8 cellular contexts compared by ENCODE assay signal in genomic region chr16:30775381-30776099, GRCh38. TPM values are rescaled to one million over a fixed set of nuclear protein-coding genes. Genes with fewer than 3 reads are reported as not detected.
DNase-seq lines count a peak whose midpoint lies in the region; ATAC-seq and TF ChIP-seq lines count a peak whose summit lies in the region.

No MANE protein-coding gene starts in this region.

- H3K79me1 ChIP-seq in trophoblast cell (ENCODE audit: low read length) = peaks cover 11% of the 10 kb centered on the region

- DNase-seq in KG1 (lab: John Stamatoyannopoulos, UW) = peak; percentile 49
- DNase-seq in SKM-1 treated with dmso at 0.1 percent for 144 hours (lab: John Stamatoyannopoulos, UW; ENCODE audit: unreplicated experiment) = peak; percentile 68
- peak; percentile 12 to 89 (median 72) for DNase-seq in amygdala (lab: John Stamatoyannopoulos, UW)
- DNase-seq in left cardiac atrium = peak; percentile 86
- DNase-seq in trophoblast cell = peak; percentile 63 to 65

- H4K8ac ChIP-seq in trophoblast cell (ENCODE audit: low read depth, low read length) = peak overlapping the region; percentile 91

- H2AFZ ChIP-seq in trophoblast cell (ENCODE audit: insufficient read depth, low read length, poor library complexity) = peak overlapping the region; percentile 53

- H3K4me2 ChIP-seq in trophoblast cell (ENCODE audit: low read length) = peak overlapping the region; percentile 97

- peak overlapping the region; percentile 94 for H3K9ac ChIP-seq in trophoblast cell (ENCODE audit: low read length)

- H3K27me3 ChIP-seq in trophoblast cell (ENCODE audit: insufficient read depth, low read length) = no peaks in the 10 kb centered on the region

- no CpG with 5 or more reads among the region's 75 CpGs for WGBS in trophoblast cell (ENCODE audit: extremely low coverage, insufficient coverage, insufficient read length)
- under 1% methylated on average over 75 of the region's 75 CpGs for WGBS in urinary bladder

- peak overlapping the region; percentile 93 for H4K91ac ChIP-seq in trophoblast cell (ENCODE audit: low read depth, low read length)

- peak overlapping the region; percentile 68 for H4K12ac ChIP-seq in trophoblast cell (ENCODE audit: low read depth, low read length)

- no peak overlapping the region for H2BK12ac ChIP-seq in trophoblast cell (ENCODE audit: low read length)

- peak overlapping the region; percentile 50 for H2BK120ac ChIP-seq in trophoblast cell (ENCODE audit: insufficient read depth, low read length, poor library complexity)

- peak overlapping the region; percentile 78 for H3K14ac ChIP-seq in trophoblast cell (ENCODE audit: low read length)

- H3K27ac ChIP-seq in C4-2B = peak overlapping the region; percentile 97
- peak overlapping the region; percentile 89 for H3K27ac ChIP-seq in trophoblast cell (ENCODE audit: low read depth, low read length)
- H3K27ac ChIP-seq in urinary bladder (ENCODE audit: low read depth) = peak overlapping the region; percentile 55

- intact Hi-C loops in left cardiac atrium (cut with DNase I) = no loop called here

- peaks cover 2% of the 10 kb centered on the region for H3K9me3 ChIP-seq in trophoblast cell (ENCODE audit: insufficient read depth, low read depth, low read length)

- H3K18ac ChIP-seq in trophoblast cell (ENCODE audit: low read length) = peak overlapping the region; percentile 84

- H3K4me3 ChIP-seq in trophoblast cell (ENCODE audit: low read depth, low read length) (peak overlapping the region; percentile 80), urinary bladder (ENCODE audit: low read depth, low read length) (peak overlapping the region; percentile 53)

- H3K4me1 ChIP-seq in trophoblast cell (ENCODE audit: control insufficient read depth in 1 of 2, insufficient read depth in 2 of 2, low read length in 2 of 2) (peaks cover 4 to 11% of the 10 kb centered on the region in 2 experiments), urinary bladder (ENCODE audit: insufficient read depth) (no peaks in the 10 kb centered on the region)

- peak overlapping the region; percentile 66 for H2AK5ac ChIP-seq in trophoblast cell (ENCODE audit: low read length)

- H3K36me3 ChIP-seq in trophoblast cell (ENCODE audit: control insufficient read depth in 1 of 2, insufficient read depth in 2 of 2, low read length in 2 of 2) (peaks cover 46 to 48% of the 10 kb centered on the region in 2 experiments), urinary bladder (ENCODE audit: insufficient read depth) (no peaks in the 10 kb centered on the region)

- no peak for TF ChIP-seq CTCF in C4-2B (conservative IDR thresholded peaks at IDR 0.05)

- ATAC-seq in GM19397 (IDR thresholded peaks at IDR 0.05; ENCODE audit: unreplicated experiment) (peak; percentile 47), left cardiac atrium (peak; percentile 87 to 89)

- peaks cover 9% of the 10 kb centered on the region for H3K79me2 ChIP-seq in trophoblast cell (ENCODE audit: control insufficient read depth, insufficient read depth, low read length, poor library complexity)

- peak overlapping the region; percentile 49 for H3K4ac ChIP-seq in trophoblast cell (ENCODE audit: low read depth, low read length)

- no peak overlapping the region for H3K23ac ChIP-seq in trophoblast cell (ENCODE audit: low read length)

- H2BK5ac ChIP-seq in trophoblast cell (ENCODE audit: low read depth, low read length, poor library complexity) = peak overlapping the region; percentile 67

RNA-seq across cellular contexts. Expression of gene ZNF629, which starts 11.5 kb away (rescaled TPM):
- total RNA-seq in left cardiac atrium (10 to 100 TPM; 16.6 to 28.3 TPM), urinary bladder (7.2 TPM)
- polyA plus RNA-seq in trophoblast cell (2013) = 10.5 and 10.7 TPM in 2 replicates
- polyA plus RNA-seq in urinary bladder = 11.2 TPM

RNA-seq across cellular contexts. Expression of gene RNF40, which starts 13.4 kb away (rescaled TPM):
- total RNA-seq in left cardiac atrium (10 to 100 TPM; 41.2 to 72.1 TPM), urinary bladder (47.3 TPM)
- polyA plus RNA-seq in trophoblast cell (2013) = 47.8 and 52.9 TPM in 2 replicates
- 57.6 TPM for polyA plus RNA-seq in urinary bladder

RNA-seq across cellular contexts. Expression of gene CFAP119, which starts 13.7 kb away (rescaled TPM):
- total RNA-seq in left cardiac atrium (1 to 10 TPM in 1 of 2 donors, under 1 TPM in 1; 0.52 to 1.1 TPM), urinary bladder (1.3 TPM)
- 3.3 and 3.5 TPM in 2 replicates for polyA plus RNA-seq in trophoblast cell (2013)
- polyA plus RNA-seq in urinary bladder = 3.1 TPM

RNA-seq across cellular contexts. Expression of gene PHKG2, which starts 27.3 kb away (rescaled TPM):
- total RNA-seq in left cardiac atrium (10 to 100 TPM; 17.8 to 18.6 TPM), urinary bladder (9.1 TPM)
- 109 and 119 TPM in 2 replicates for polyA plus RNA-seq in trophoblast cell (2013)
- polyA plus RNA-seq in urinary bladder = 28.9 TPM

Comparison
In these comparisons a context has a peak if more than half of its experiments do, and no peak if none do; other contexts are left out.
1. Peak in every context shown above with its lines: DNase-seq, ATAC-seq, H3K4me3 ChIP-seq and H3K27ac ChIP-seq.